In the genomic region with DNA sequence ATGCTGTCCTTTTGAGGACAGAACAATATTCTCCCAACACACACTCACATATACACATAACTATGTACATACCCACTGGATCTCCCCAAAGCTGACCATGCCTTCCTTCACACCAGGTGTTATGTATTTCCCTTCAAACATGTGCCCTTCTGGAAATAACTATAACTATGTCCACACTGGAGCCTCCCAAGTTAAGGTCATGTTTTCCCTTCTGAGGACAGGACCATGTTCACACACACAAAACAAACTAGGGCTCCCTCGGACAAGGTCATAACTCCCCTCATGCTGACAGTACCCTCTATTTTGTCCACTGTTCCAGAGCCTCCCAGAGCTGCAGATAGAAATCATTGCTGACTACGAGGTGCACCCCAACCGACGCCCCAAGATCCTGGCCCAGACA, we compare ENCODE assay signal across 19 cellular contexts. TPM values are rescaled to one million over a fixed set of nuclear protein-coding genes. Genes with fewer than 3 reads are reported as not detected.
DNase-seq lines count a peak whose midpoint lies in the region; ATAC-seq and TF ChIP-seq lines count a peak whose summit lies in the region.
"Had no signal": no experiment of that assay in that cellular context is flagged by ENCODE, and none has a peak within 500 bp of the region (broad histone marks: within the 10 kb centered on the region; RNA-seq: fewer than 3 reads in every experiment).

No MANE protein-coding gene starts in this region.

- H3K4me1 Mint-ChIP-seq in T-cell: no peaks in the 10 kb centered on the region
- H3K4me1 Mint-ChIP-seq: natural killer cell had no signal

- ATAC-seq in right cardiac atrium (no peak), left cardiac atrium (no peak), T-cell (replicated peaks in 1 of 4) (no peak), aorta (ENCODE audit: low FRiP score) (peak; percentile 12), GM21526 (IDR thresholded peaks at IDR 0.05; ENCODE audit: low FRiP score, unreplicated experiment) (no peak)
- ATAC-seq: natural killer cell had no signal

- peak overlapping the region; percentile 62 for H3K27ac ChIP-seq in right cardiac atrium (ENCODE audit: low read length)
- peak overlapping the region; percentile 4 for H3K27ac ChIP-seq in layer of hippocampus (ENCODE audit: low read depth, low read length)
- no peak overlapping the region for H3K27ac ChIP-seq in aorta (ENCODE audit: low read depth in 1 of 2, low read length in 2 of 2)
- H3K27ac ChIP-seq: lower lobe of right lung, transverse colon had no signal

- H3K27me3 ChIP-seq in right cardiac atrium (ENCODE audit: control insufficient read depth, insufficient read depth) (no peaks in the 10 kb centered on the region), layer of hippocampus (ENCODE audit: control insufficient read depth, insufficient read depth, low read length) (no peaks in the 10 kb centered on the region), aorta (ENCODE audit: control insufficient read depth in 1 of 2, insufficient read depth in 2 of 2, low read length in 1 of 2) (no peaks in the 10 kb centered on the region)
- H3K27me3 ChIP-seq: transverse colon had no signal

- H3K27me3 Mint-ChIP-seq in T-cell: no peaks in the 10 kb centered on the region
- H3K27me3 Mint-ChIP-seq: activated CD4-positive, alpha-beta T cell treated with anti-CD3 and anti-CD28 coated beads, Interleukin-2, amount 10 ng/mL, durations not matched to agents 7 days and 5 days; IgD-negative memory B cell had no signal

- intact Hi-C loops in right cardiac atrium (cut with DNase I): loop anchor here in 2 of 4 donors (5.0 kb wide), 1 partner anchor 59 kb away; no protein-coding TSS in a partner anchor
- intact Hi-C loops in left cardiac atrium (cut with DNase I): no loop called here
- intact Hi-C loops in aorta (cut with DNase I): no loop called here

- no peak for DNase-seq in right cardiac atrium
- no peak for DNase-seq in left cardiac atrium
- DNase-seq in T-cell: no peak
- no peak for DNase-seq in aorta
- DNase-seq in activated CD4-positive, alpha-beta T cell treated with anti-CD3 and anti-CD28 coated beads for 4 hours: no peak
- DNase-seq in HEK293T (ENCODE audit: extremely low spot score): no peak
- DNase-seq: activated CD4-positive, alpha-beta T cell treated with anti-CD3 and anti-CD28 coated beads, Interleukin-2, amount 10 ng/mL, durations not matched to agents 7 days and 5 days; DMS79; lower lobe of right lung; natural killer cell; NCI-H1048; NCI-H2107; T1000; transverse colon had no signal

- H3K4me3 Mint-ChIP-seq in T-cell: no peak overlapping the region
- H3K4me3 Mint-ChIP-seq: activated CD4-positive, alpha-beta T cell treated with anti-CD3 and anti-CD28 coated beads, Interleukin-2, amount 10 ng/mL, durations not matched to agents 7 days and 5 days; IgD-negative memory B cell; natural killer cell had no signal

- H3K9me3 Mint-ChIP-seq in T-cell: no peaks in the 10 kb centered on the region
- H3K9me3 Mint-ChIP-seq: activated CD4-positive, alpha-beta T cell treated with anti-CD3 and anti-CD28 coated beads, Interleukin-2, amount 10 ng/mL, durations not matched to agents 7 days and 5 days; activated T-helper 2 cell treated with anti-CD3 and anti-CD28 coated beads, Interferon-gamma antibody, Interleukin-2, Interleukin-4, amounts not matched to agents 10 μg/mL and 5 μg/mL and 100 μg/mL, durations not matched to agents 14 hours and 24 hours and 36 hours; IgD-negative memory B cell; natural killer cell had no signal

- H3K36me3 ChIP-seq in aorta (ENCODE audit: control insufficient read depth in 1 of 2, insufficient read depth in 2 of 2, low read length in 1 of 2): peaks cover 2 to 5% of the 10 kb centered on the region in 2 donors

- CTCF ChIA-PET in T-cell (lab: Charles Lee): interaction anchor here in 1 of 2 donors (0.5 to 0.7 kb wide), 2 partner anchors 762 to 1396 kb away, joined by 3 read pairs; no protein-coding TSS in a partner anchor
- CTCF ChIA-PET in HEK293T (lab: Yijun Ruan, JAX): interaction anchor here (1.4 kb wide), 1 partner anchor 62 kb away, joined by 3 read pairs; no protein-coding TSS in a partner anchor

- 80% methylated on average over 4 of the region's 4 CpGs for WGBS in right cardiac atrium
- 76 to 87% methylated on average over 4 of the region's 4 CpGs for WGBS in aorta, 2 donors

- H3K4me3 ChIP-seq in right cardiac atrium (ENCODE audit: low read length) (no peak overlapping the region), aorta (ENCODE audit: low read length in 2 of 2) (no peak overlapping the region)
- H3K4me3 ChIP-seq: HAP-1, lower lobe of right lung, transverse colon had no signal

- H3K4me1 ChIP-seq in right cardiac atrium (ENCODE audit: control insufficient read depth, insufficient read depth, low read length) (no peaks in the 10 kb centered on the region), aorta (ENCODE audit: control insufficient read depth in 1 of 2, insufficient read depth in 2 of 2, low read length in 2 of 2) (no peaks in the 10 kb centered on the region)
- H3K4me1 ChIP-seq: HAP-1, transverse colon had no signal

- POLR2A ChIA-PET in T-cell (lab: Charles Lee) (interaction anchor here in 1 of 2 donors (0.6 kb wide), 1 partner anchor 36 kb away, joined by 10 read pairs; no protein-coding TSS in a partner anchor), HEK293T (lab: Yijun Ruan, JAX) (interaction anchor here (1.0 to 1.5 kb wide), 5 partner anchors 8 to 168 kb away, joined by 3 to 8 read pairs (median 4); partner anchors contain the start of genes AKR1A1, CCDC163, MMACHC and MUTYH)

- peak overlapping the region; percentile 25 to 26 for H3K27ac Mint-ChIP-seq in T-cell
- H3K27ac Mint-ChIP-seq: activated CD4-positive, alpha-beta T cell treated with anti-CD3 and anti-CD28 coated beads, Interleukin-2, amount 10 ng/mL, durations not matched to agents 7 days and 5 days; activated T-helper 2 cell treated with anti-CD3 and anti-CD28 coated beads, Interferon-gamma antibody, Interleukin-2, Interleukin-4, amounts not matched to agents 10 μg/mL and 5 μg/mL and 100 μg/mL, durations not matched to agents 14 hours and 24 hours and 36 hours; IgD-negative memory B cell; natural killer cell had no signal

- H3K36me3 Mint-ChIP-seq in T-cell: peaks cover 32% of the 10 kb centered on the region

- H3K9me3 ChIP-seq in right cardiac atrium (ENCODE audit: control insufficient read depth, low read length) (no peaks in the 10 kb centered on the region), aorta (ENCODE audit: control insufficient read depth, low read length) (no peaks in the 10 kb centered on the region)
- H3K9me3 ChIP-seq: HAP-1, lower lobe of right lung, transverse colon had no signal

TF ChIP-seq in HEK293T, 16 proteins besides CTCF, POLR2A, EP300 and RAD21:
- TF ChIP-seq NFRKB (IDR thresholded peaks at IDR 0.05) (no peak), L3MBTL2 (conservative IDR thresholded peaks at IDR 0.05) (no peak), ARNT (IDR thresholded peaks at IDR 0.05) (no peak), LEF1 (IDR thresholded peaks at IDR 0.05; ENCODE audit: borderline replicate concordance) (no peak), FOXA1 (IDR thresholded peaks at IDR 0.05) (no peak), BHLHE40 (IDR thresholded peaks at IDR 0.05; ENCODE audit: borderline replicate concordance) (no peak), SUZ12 (IDR thresholded peaks at IDR 0.05) (no peak), FOXM1 (IDR thresholded peaks at IDR 0.05; ENCODE audit: borderline replicate concordance) (no peak), ZNF384 (IDR thresholded peaks at IDR 0.05) (no peak), ELF4 (IDR thresholded peaks at IDR 0.05) (no peak), PKNOX1 (IDR thresholded peaks at IDR 0.05) (no peak), FOXK2 (IDR thresholded peaks at IDR 0.05) (no peak), CTBP1 (IDR thresholded peaks at IDR 0.05; ENCODE audit: borderline replicate concordance) (no peak)

RNA-seq across cellular contexts. Expression of gene MMACHC, which starts 7.8 kb away (rescaled TPM):
- total RNA-seq in right cardiac atrium (10 to 100 TPM; 15.7 to 32.0 (median 26.2) TPM), left cardiac atrium (10 to 100 TPM; 19.5 to 23.4 TPM), T-cell (1 to 10 TPM; 1.9 to 6.4 (median 4.9) TPM), aorta (1 to 10 TPM; 2.1 to 2.9 TPM)
- polyA plus RNA-seq in right cardiac atrium (12.8 TPM), aorta (1 to 10 TPM in 1 of 2 donors, under 1 TPM in 1; 0.63 to 1.0 TPM)

RNA-seq across cellular contexts. Expression of gene CCDC163, which starts 8.0 kb away (rescaled TPM):
- total RNA-seq in right cardiac atrium (10 to 100 TPM in 2 of 4 donors, 1 to 10 TPM in 2; 2.5 to 13.9 (median 11.0) TPM), left cardiac atrium (1 to 10 TPM; 2.2 to 2.7 TPM), T-cell (1 to 10 TPM in 4 of 5 donors, under 1 TPM in 1; 0.83 to 3.0 (median 2.4) TPM), aorta (1 to 10 TPM; 1.6 to 2.1 TPM)
- polyA plus RNA-seq in right cardiac atrium (7.3 TPM), aorta (1 to 10 TPM; 2.9 to 3.0 TPM)

RNA-seq across cellular contexts. Expression of gene PRDX1, which starts 13.8 kb away (rescaled TPM):
- total RNA-seq in right cardiac atrium (100 to 1,000 TPM; 548 to 884 (median 710) TPM), left cardiac atrium (100 to 1,000 TPM; 599 to 604 TPM), T-cell (100 to 1,000 TPM in 3 of 5 donors, 10 to 100 TPM in 2; 59.3 to 156 (median 151) TPM), aorta (100 to 1,000 TPM; 279 to 286 TPM)
- polyA plus RNA-seq in right cardiac atrium (1,153 TPM), aorta (100 to 1,000 TPM; 429 to 441 TPM)

RNA-seq across cellular contexts. Expression of gene TESK2, which starts 16.9 kb away (rescaled TPM):
- 1 to 10 TPM; 1.6 to 4.7 (median 4.2) TPM for total RNA-seq in right cardiac atrium
- 1.6 TPM for polyA plus RNA-seq in right cardiac atrium
- total RNA-seq in left cardiac atrium: 1 to 10 TPM; 1.4 to 2.8 TPM
- total RNA-seq in T-cell: 1 to 10 TPM; 4.3 to 7.9 (median 5.5) TPM
- total RNA-seq in aorta: 1 to 10 TPM; 5.2 to 8.1 TPM
- polyA plus RNA-seq in aorta: 1 to 10 TPM; 3.8 to 4.9 TPM

RNA-seq across cellular contexts. Expression of gene AKR1A1, which starts 42.7 kb away (rescaled TPM):
- 100 to 1,000 TPM in 1 of 4 donors, 10 to 100 TPM in 3; 67.3 to 106 (median 90.7) TPM for total RNA-seq in right cardiac atrium
- 75.0 TPM for polyA plus RNA-seq in right cardiac atrium
- 100 to 1,000 TPM in 1 of 2 donors, 10 to 100 TPM in 1; 96.8 to 103 TPM for total RNA-seq in left cardiac atrium
- total RNA-seq in T-cell: 100 to 1,000 TPM in 1 of 5 donors, 10 to 100 TPM in 4; 48.2 to 105 (median 92.9) TPM
- 100 to 1,000 TPM; 102 to 116 TPM for total RNA-seq in aorta
- 100 to 1,000 TPM; 140 TPM for polyA plus RNA-seq in aorta

Comparison
In these comparisons a context has a peak if more than half of its experiments do, and no peak if none do; other contexts are left out.
1. H3K27ac ChIP-seq: peak in right cardiac atrium (single experiment) and layer of hippocampus (single experiment); none in aorta (0 of 2).